In genomic region chr16:3954411-3954921, GRCh38 we compare ENCODE assay signal across 14 cellular contexts.
DNase-seq lines count a peak whose midpoint lies in the region; ATAC-seq and TF ChIP-seq lines count a peak whose summit lies in the region.
"Had no signal": no experiment of that assay in that cellular context is flagged by ENCODE, and none has a peak within 500 bp of the region (broad histone marks: within the 10 kb centered on the region; RNA-seq: fewer than 3 reads in every experiment).

No MANE protein-coding gene starts in this region.

- no peak for ATAC-seq in HG03135 (IDR thresholded peaks at IDR 0.05; ENCODE audit: unreplicated experiment)
- ATAC-seq: activated CD8-positive, alpha-beta memory T cell treated with anti-CD3 and anti-CD28 coated beads, Interleukin-2, amount 10 ng/mL, durations not matched to agents 7 days and 5 days; effector memory CD8-positive, alpha-beta T cell; mucosa of descending colon had no signal

- intact Hi-C loops in posterior vena cava (cut with DNase I): no loop called here

- DNase-seq in NCI-H146 (lab: John Stamatoyannopoulos, UW): peak; percentile 20
- DNase-seq in NCI-H146 treated with DMSO at 0.1 percent for 48 hours (lab: John Stamatoyannopoulos, UW; ENCODE audit: unreplicated experiment): no peak
- peak; percentile 25 for DNase-seq in OCI-M1 (lab: John Stamatoyannopoulos, UW)
- no peak for DNase-seq in epithelial cell of proximal tubule (ENCODE audit: low read depth)
- DNase-seq in posterior vena cava (ENCODE audit: low spot score): peak; percentile 84
- DNase-seq in iPS-NIHi7 (ENCODE audit: extremely low spot score): no peak
- no peak for DNase-seq in stimulated activated CD4-positive, alpha-beta T cell treated with anti-CD3 and anti-CD28 coated beads, Interleukin-1b, Interleukin-23, amount 100 ng/mL, for 48 hours
- DNase-seq: activated CD8-positive, alpha-beta memory T cell treated with anti-CD3 and anti-CD28 coated beads, Interleukin-2, amount 10 ng/mL, durations not matched to agents 7 days and 5 days; adrenal gland; effector memory CD8-positive, alpha-beta T cell; MM.1S; mucosa of descending colon; tibial artery had no signal

- TF ChIP-seq CTCF in epithelial cell of proximal tubule (conservative IDR thresholded peaks at IDR 0.05; ENCODE audit: low read depth, low read length): peak; percentile 27

- no peak overlapping the region for H3K4me3 ChIP-seq in epithelial cell of proximal tubule (ENCODE audit: low read depth, low read length)
- H3K4me3 ChIP-seq: adrenal gland, mucosa of descending colon, tibial artery had no signal

Comparison
In these comparisons a context has a peak if more than half of its experiments do, and no peak if none do; other contexts are left out.
1. DNase-seq: peak in NCI-H146 (single experiment), OCI-M1 (single experiment) and posterior vena cava (single experiment); none in NCI-H146 treated with DMSO at 0.1 percent for 48 hours (single experiment), epithelial cell of proximal tubule (single experiment), iPS-NIHi7 (single experiment) and stimulated activated CD4-positive, alpha-beta T cell treated with anti-CD3 and anti-CD28 coated beads, Interleukin-1b, Interleukin-23, amount 100 ng/mL, for 48 hours (single experiment).